In the genomic region with DNA sequence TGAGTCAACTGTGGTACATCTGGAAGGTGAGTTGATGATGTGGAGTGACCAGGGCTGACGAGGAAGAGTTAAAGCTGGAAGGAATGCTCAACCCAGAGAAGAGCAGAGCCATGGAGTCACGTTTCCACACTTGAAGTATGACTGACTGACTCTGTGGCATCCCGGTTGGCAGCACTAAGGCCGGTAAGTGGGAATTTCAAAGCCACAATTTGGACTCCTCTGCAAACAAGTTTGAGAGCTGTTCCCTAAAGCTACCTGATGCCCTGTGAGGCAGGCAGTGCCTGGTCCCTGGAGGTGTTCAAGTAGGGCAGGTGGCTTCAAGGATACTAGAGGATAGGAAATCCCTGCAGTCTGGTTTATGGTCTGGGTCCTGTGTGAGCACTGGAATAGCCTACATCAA, we compare ENCODE assay signal across 8 cellular contexts.
DNase-seq lines count a peak whose midpoint lies in the region; ATAC-seq and TF ChIP-seq lines count a peak whose summit lies in the region.

No MANE protein-coding gene starts in this region.

- H3K9ac ChIP-seq in adipocyte (ENCODE audit: low read length) = peak overlapping the region; percentile 87

- H3K9me3 ChIP-seq in adipocyte (ENCODE audit: control insufficient read depth, low read length) (no peaks in the 10 kb centered on the region), thoracic aorta (no peaks in the 10 kb centered on the region)

- ATAC-seq in HG02973 (IDR thresholded peaks at IDR 0.05; ENCODE audit: unreplicated experiment) (peak; percentile 5), thoracic aorta (ENCODE audit: insufficient number of reproducible peaks, low FRiP score, low read depth) (no peak), GM21786 (IDR thresholded peaks at IDR 0.05; ENCODE audit: unreplicated experiment) (no peak)

- H3K27ac ChIP-seq in thoracic aorta = peak overlapping the region; percentile 96 to 98

- H3K36me3 ChIP-seq in adipocyte (ENCODE audit: control insufficient read depth, insufficient read depth, low read length, severe bottlenecking) (peaks cover 31% of the 10 kb centered on the region), thoracic aorta (no peaks in the 10 kb centered on the region)

- peak overlapping the region; percentile 45 for H3K4me3 ChIP-seq in AG09309 (ENCODE audit: control insufficient read depth, low read depth, low read length)
- H3K4me3 ChIP-seq in adipocyte (ENCODE audit: low read length) = peak overlapping the region; percentile 68
- peak overlapping the region; percentile 77 for H3K4me3 ChIP-seq in thoracic aorta

- TF ChIP-seq CTCF in AG09309 (IDR thresholded peaks at IDR 0.05; ENCODE audit: control insufficient read depth, insufficient read depth, low read depth, low read length, missing control alignments) = no peak
- TF ChIP-seq CTCF in thoracic aorta (IDR thresholded peaks at IDR 0.05) = no peak

- H3K27me3 ChIP-seq in adipocyte (replicated peaks; ENCODE audit: control insufficient read depth, insufficient read depth, low read length) (no peaks in the 10 kb centered on the region), thoracic aorta (replicated peaks; ENCODE audit: insufficient read depth) (no peaks in the 10 kb centered on the region)

- DNase-seq in AG09309 (ENCODE audit: low read depth) (no peak), adipocyte (ENCODE audit: low read depth) (no peak), kidney tubule cell (ENCODE audit: low spot score) (peak; percentile 88), thoracic aorta (ENCODE audit: low spot score) (no peak), NCI-H1436 treated with DMSO at 0.1 percent for 48 hours (lab: John Stamatoyannopoulos, UW) (no peak), NCI-H524 (lab: John Stamatoyannopoulos, UW) (no peak)

- H3K4me1 ChIP-seq in adipocyte (ENCODE audit: control insufficient read depth, insufficient read depth, low read length) (peaks cover 45% of the 10 kb centered on the region), thoracic aorta (ENCODE audit: control insufficient read depth in 1 of 2, low read depth in 2 of 2) (peaks cover 27 to 40% of the 10 kb centered on the region in 2 donors)
